8 cellular contexts compared by ENCODE assay signal in the genomic region with DNA sequence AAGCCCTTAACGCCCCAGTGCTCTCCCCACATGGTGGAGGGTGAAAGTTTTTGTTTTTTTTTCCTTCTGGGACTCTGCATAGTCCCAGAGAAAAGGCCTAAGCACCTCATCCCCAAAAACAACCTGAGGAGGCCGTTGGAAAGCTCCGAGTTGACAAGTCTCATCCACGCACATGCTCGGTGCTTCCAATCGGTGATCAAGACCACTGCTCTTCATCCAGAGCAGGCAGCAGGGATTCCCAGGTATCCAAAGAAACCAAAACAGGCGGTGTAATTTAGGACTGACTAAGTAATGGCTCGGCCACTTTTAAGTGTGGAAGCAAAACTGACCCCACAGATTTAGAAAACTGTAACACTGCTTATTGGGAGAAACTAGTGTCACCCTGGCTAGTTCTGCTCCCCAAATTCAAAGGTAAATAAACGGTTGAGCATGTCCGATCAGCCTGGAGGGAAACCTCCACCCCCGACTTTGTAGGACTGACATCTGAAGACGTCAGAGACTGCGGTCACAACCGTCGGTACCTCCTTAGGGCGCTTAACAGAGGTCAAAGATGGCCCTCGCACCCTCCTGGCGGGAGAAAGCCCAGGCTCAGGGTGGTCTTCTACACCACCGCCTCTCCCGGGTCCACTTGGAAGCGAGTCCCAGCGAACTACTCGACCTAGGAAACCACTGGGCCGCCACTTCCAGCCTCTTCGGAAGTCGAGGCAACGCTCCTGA. TPM values are rescaled to one million over a fixed set of nuclear protein-coding genes. Genes with fewer than 3 reads are reported as not detected.
A peak's percentile ranks its signal among the peaks of the same experiment; 100 is the strongest.
DNase-seq lines count a peak whose midpoint lies in the region; ATAC-seq and TF ChIP-seq lines count a peak whose summit lies in the region.

No MANE protein-coding gene starts in this region.

- POLR2A ChIA-PET in PC-9 (lab: Charles Lee; ENCODE audit: unreplicated experiment): no interaction called here

- TF ChIP-seq POLR2A in heart left ventricle (IDR thresholded peaks at IDR 0.05) (no peak), esophagus squamous epithelium (IDR thresholded peaks at IDR 0.05) (no peak)

- H3K9me3 ChIP-seq in heart left ventricle: no peaks in the 10 kb centered on the region
- no peaks in the 10 kb centered on the region for H3K9me3 ChIP-seq in PC-9 (ENCODE audit: insufficient read depth, low read depth)
- no peaks in the 10 kb centered on the region for H3K9me3 ChIP-seq in esophagus squamous epithelium
- no peaks in the 10 kb centered on the region for H3K9me3 ChIP-seq in psoas muscle

- H2AFZ ChIP-seq in PC-9: peak overlapping the region; percentile 77

- peak overlapping the region; percentile 65 to 93 (median 90) for H3K27ac ChIP-seq in heart left ventricle
- H3K27ac ChIP-seq in PC-9: peak overlapping the region; percentile 17; the same call in 1 of the 2 replicates
- H3K27ac ChIP-seq in esophagus squamous epithelium: peak overlapping the region; percentile 81 to 95 (median 90)
- peak overlapping the region; percentile 89 for H3K27ac ChIP-seq in psoas muscle

- peaks cover 0 to 25% (median 14%) of the 10 kb centered on the region in 12 donors for H3K4me1 ChIP-seq in heart left ventricle
- H3K4me1 ChIP-seq in PC-9 (replicated peaks; ENCODE audit: insufficient read depth): peaks cover 18% of the 10 kb centered on the region; the same call in 1 of the 2 replicates
- H3K4me1 ChIP-seq in esophagus squamous epithelium: peaks cover 7 to 29% (median 18%) of the 10 kb centered on the region in 3 donors
- H3K4me1 ChIP-seq in psoas muscle: peaks cover 14% of the 10 kb centered on the region

- no peak for TF ChIP-seq CTCF in heart left ventricle (IDR thresholded peaks at IDR 0.05)
- TF ChIP-seq CTCF in PC-9 (conservative IDR thresholded peaks at IDR 0.05): no peak
- TF ChIP-seq CTCF in esophagus squamous epithelium (IDR thresholded peaks at IDR 0.05): no peak
- TF ChIP-seq CTCF in psoas muscle (IDR thresholded peaks at IDR 0.05): no peak

- H3K4me3 ChIP-seq in heart left ventricle (peak overlapping the region; percentile 36 to 87 (median 72)), PC-9 (peak overlapping the region; percentile 68), esophagus squamous epithelium (peak overlapping the region; percentile 61 to 78 (median 69)), psoas muscle (peak overlapping the region; percentile 89)

- CTCF ChIA-PET in PC-9 (lab: Charles Lee): interaction anchor here (0.6 kb wide), 1 partner anchor 1141 kb away, joined by 3 read pairs; no protein-coding TSS in a partner anchor

- H4K20me1 ChIP-seq in PC-9 (ENCODE audit: insufficient read depth): no peaks in the 10 kb centered on the region

- H3K36me3 ChIP-seq in heart left ventricle: peaks cover 0 to 41% (median 31%) of the 10 kb centered on the region in 9 donors
- no peaks in the 10 kb centered on the region for H3K36me3 ChIP-seq in PC-9 (ENCODE audit: low read depth)
- peaks cover 10 to 64% (median 16%) of the 10 kb centered on the region in 3 donors for H3K36me3 ChIP-seq in esophagus squamous epithelium
- peaks cover 0 to 56% of the 10 kb centered on the region in 2 donors for H3K36me3 ChIP-seq in psoas muscle (ENCODE audit: insufficient read depth in 1 of 2, low read depth in 1 of 2)

- H3K4me2 ChIP-seq in PC-9: peak overlapping the region; percentile 88

- intact Hi-C loops in heart left ventricle (cut with DNase I): no loop called here
- intact Hi-C loops in left cardiac atrium (cut with DNase I): no loop called here
- intact Hi-C loops in PC-9 (cut with micrococcal nuclease; ENCODE audit: unreplicated experiment): loop anchor here (5.0 kb wide), 1 partner anchor 93 kb away; the partner anchor contains the start of gene ZNF837
- intact Hi-C loops in esophagus squamous epithelium (cut with DNase I): no loop called here
- intact Hi-C loops in psoas muscle (cut with DNase I): no loop called here

- TSS peak; percentile 70 for BruUV-seq in PC-9 (replicated peaks; lab: Mats Ljungman, UMichigan)

- DNase-seq in heart left ventricle: no peak
- no peak for DNase-seq in left cardiac atrium
- DNase-seq in PC-9: no peak
- no peak for DNase-seq in esophagus squamous epithelium (lab: John Stamatoyannopoulos, UW)
- no peak for DNase-seq in psoas muscle
- DNase-seq in epidermal melanocyte (ENCODE audit: insufficient read length, low spot score): no peak
- DNase-seq in H4 (ENCODE audit: low spot score): no peak
- no peak for DNase-seq in hepatic stellate cell (ENCODE audit: low spot score)

- peaks cover 18% of the 10 kb centered on the region for H3F3A ChIP-seq in PC-9 (ENCODE audit: insufficient read depth, low read depth)

- H3K27me3 ChIP-seq in heart left ventricle (no peaks in the 10 kb centered on the region), PC-9 (ENCODE audit: insufficient read depth, low read depth) (no peaks in the 10 kb centered on the region), esophagus squamous epithelium (no peaks in the 10 kb centered on the region), psoas muscle (ENCODE audit: insufficient read depth in 3 of 3, low read length in 2 of 3) (no peaks in the 10 kb centered on the region)

- no peaks in the 10 kb centered on the region for H3K79me2 ChIP-seq in PC-9 (ENCODE audit: low read depth)

- H3K9me2 ChIP-seq in PC-9 (ENCODE audit: insufficient read depth): no peaks in the 10 kb centered on the region

- ATAC-seq in heart left ventricle (no peak), left cardiac atrium (no peak), psoas muscle (peak in 1 of 4 donors; percentile 11)

- WGBS in heart left ventricle, 4 donors: 23 to 25% (median 24%) methylated on average over 27 of the region's 27 CpGs
- 9 to 43% methylated on average over 11 to 18 of the region's 27 CpGs for WGBS in esophagus squamous epithelium, 2 donors
- 21 to 22% (median 22%) methylated on average over 26 to 27 of the region's 27 CpGs for WGBS in psoas muscle, 3 donors

RNA-seq across cellular contexts. Expression of gene ZNF446, which starts 1.0 kb away (rescaled TPM):
- total RNA-seq in heart left ventricle (1 to 10 TPM; 4.3 to 9.3 (median 6.0) TPM), left cardiac atrium (1 to 10 TPM; 4.1 to 5.1 TPM), PC-9 (2021) (11.0 and 16.5 TPM in 2 replicates), esophagus squamous epithelium (10 to 100 TPM in 3 of 4 donors, 1 to 10 TPM in 1; 6.0 to 13.3 (median 12.1) TPM), psoas muscle (1 to 10 TPM; 3.5 to 8.1 (median 4.9) TPM)
- polyA plus RNA-seq in heart left ventricle (1 to 10 TPM; 6.7 to 7.0 TPM), psoas muscle (1 to 10 TPM; 4.6 to 8.7 (median 6.3) TPM)
- total RNA-seq in H4 (2014; rRNA removed; shearing (Covaris generic)): 9.8 and 14.7 TPM in 2 replicates

RNA-seq across cellular contexts. Expression of gene ZNF324, which starts 8.3 kb away (rescaled TPM):
- total RNA-seq in heart left ventricle (10 to 100 TPM in 1 of 9 donors, 1 to 10 TPM in 8; 4.0 to 10.1 (median 5.3) TPM), left cardiac atrium (1 to 10 TPM; 4.4 to 6.1 TPM), PC-9 (2021) (5.9 and 8.1 TPM in 2 replicates), esophagus squamous epithelium (10 to 100 TPM; 13.5 to 25.4 (median 20.2) TPM), psoas muscle (1 to 10 TPM; 3.5 to 7.2 (median 4.8) TPM)
- polyA plus RNA-seq in heart left ventricle (1 to 10 TPM; 2.5 to 5.6 TPM), psoas muscle (1 to 10 TPM; 2.1 to 6.4 (median 3.1) TPM)
- 7.1 and 10.1 TPM in 2 replicates for total RNA-seq in H4 (2014; rRNA removed; shearing (Covaris generic))

RNA-seq across cellular contexts. Expression of gene ZNF324B, which starts 23.7 kb away (rescaled TPM):
- 1 to 10 TPM; 2.3 to 5.1 (median 4.5) TPM for total RNA-seq in heart left ventricle
- 1 to 10 TPM; 1.4 to 3.1 TPM for polyA plus RNA-seq in heart left ventricle
- 1 to 10 TPM; 3.9 to 4.7 TPM for total RNA-seq in left cardiac atrium
- total RNA-seq in PC-9 (2021): 4.3 and 6.1 TPM in 2 replicates
- 10 to 100 TPM in 1 of 4 donors, 1 to 10 TPM in 3; 6.5 to 10.1 (median 8.0) TPM for total RNA-seq in esophagus squamous epithelium
- 1 to 10 TPM; 4.4 to 8.9 (median 4.9) TPM for total RNA-seq in psoas muscle
- polyA plus RNA-seq in psoas muscle: 1 to 10 TPM; 2.5 to 6.2 (median 2.9) TPM
- 3.3 and 6.7 TPM in 2 replicates for total RNA-seq in H4 (2014; rRNA removed; shearing (Covaris generic))

RNA-seq across cellular contexts. Expression of gene ZNF132, which starts 35.2 kb away (rescaled TPM):
- 1 to 10 TPM; 3.1 to 6.7 (median 5.2) TPM for total RNA-seq in heart left ventricle
- polyA plus RNA-seq in heart left ventricle: 1 to 10 TPM; 1.7 to 1.8 TPM
- total RNA-seq in left cardiac atrium: 1 to 10 TPM; 4.7 to 7.3 TPM
- total RNA-seq in PC-9 (2021): 1.5 and 2.1 TPM in 2 replicates
- total RNA-seq in esophagus squamous epithelium: 1 to 10 TPM; 2.0 to 5.3 (median 2.4) TPM
- total RNA-seq in psoas muscle: 1 to 10 TPM; 2.1 to 5.2 (median 4.3) TPM
- polyA plus RNA-seq in psoas muscle: 1 to 10 TPM; 1.4 to 2.7 (median 1.6) TPM
- 4.0 and 6.4 TPM in 2 replicates for total RNA-seq in H4 (2014; rRNA removed; shearing (Covaris generic))

RNA-seq across cellular contexts. Expression of gene SLC27A5, which starts 36.6 kb away (rescaled TPM):
- 1 to 10 TPM; 1.8 to 5.0 (median 3.6) TPM for total RNA-seq in heart left ventricle
- polyA plus RNA-seq in heart left ventricle: 1 to 10 TPM; 5.9 to 9.1 TPM
- 1 to 10 TPM; 6.0 to 6.3 TPM for total RNA-seq in left cardiac atrium
- total RNA-seq in PC-9 (2021): 8.4 and 9.2 TPM in 2 replicates
- total RNA-seq in esophagus squamous epithelium: 1 to 10 TPM; 1.9 to 5.3 (median 2.6) TPM
- 1 to 10 TPM; 3.1 to 6.6 (median 4.0) TPM for total RNA-seq in psoas muscle
- 10 to 100 TPM in 2 of 3 donors, 1 to 10 TPM in 1; 6.1 to 11.0 (median 10.6) TPM for polyA plus RNA-seq in psoas muscle
- 18.1 and 19.7 TPM in 2 replicates for total RNA-seq in H4 (2014; rRNA removed; shearing (Covaris generic))

Comparison
In these comparisons a context has a peak if more than half of its experiments do, and no peak if none do; other contexts are left out.
1. H3K27ac ChIP-seq: peak in every context shown above with its lines; median percentile 90 in esophagus squamous epithelium; 90 in heart left ventricle; 89 in psoas muscle; 17 in PC-9.